ENCODE assay signal across 25 cellular contexts in the genomic region with DNA sequence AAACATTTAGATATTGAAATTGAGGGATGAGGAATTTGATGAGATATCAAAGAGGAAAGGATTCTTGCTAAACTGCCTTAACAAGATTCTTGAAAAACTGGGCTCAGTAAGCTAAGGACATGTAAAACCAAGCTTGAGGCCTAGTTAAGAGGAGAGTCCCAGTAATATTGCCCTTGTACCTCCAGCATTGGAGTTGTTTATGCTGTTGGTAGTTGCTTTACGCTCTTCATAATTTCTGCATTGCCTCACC.
"Had no signal": no experiment of that assay in that cellular context is flagged by ENCODE, and none has a peak within 500 bp of the region (broad histone marks: within the 10 kb centered on the region; RNA-seq: fewer than 3 reads in every experiment).

No MANE protein-coding gene starts in this region.

- H3K27ac ChIP-seq: body of pancreas, foreskin keratinocyte, left ventricle myocardium inferior, neutrophil, ovary, psoas muscle, right lobe of liver, skin epidermis, stomach, suprapubic skin, tibial nerve, uterus had no signal

- ATAC-seq: activated CD8-positive, alpha-beta T cell treated with anti-CD3 and anti-CD28 coated beads, Interleukin-2, amount 10 ng/mL, durations not matched to agents 7 days and 5 days; activated naive CD8-positive, alpha-beta T cell treated with anti-CD3 and anti-CD28 coated beads, Interleukin-2, amount 50 U/mL, for 24 hours; body of pancreas; foreskin keratinocyte; natural killer cell treated with Interleukin-12 subunit alpha and Interleukin-12 subunit beta and Interleukin-15 and Interleukin-18, amount 100 ng/mL, for 72 hours; psoas muscle; right lobe of liver; stimulated activated memory B cell treated with anti-CD40 and anti-IgM and Interleukin-4, amounts not matched to agents 10 μg/mL and 1 μg/mL and 100 μg/mL, for 72 hours had no signal

- DNase-seq: activated CD4-positive, alpha-beta T cell treated with anti-CD3 and anti-CD28 coated beads for 1 hour; activated CD4-positive, alpha-beta T cell treated with anti-CD3 and anti-CD28 coated beads, Interleukin-2, amount 50 U/mL, for 1 hour; activated CD8-positive, alpha-beta T cell treated with anti-CD3 and anti-CD28 coated beads, Interleukin-2, amount 10 ng/mL, durations not matched to agents 7 days and 5 days; activated gamma-delta T cell; activated naive CD4-positive, alpha-beta T cell treated with anti-CD3 and anti-CD28 coated beads, Interleukin-2, amount 50 U/mL, for 16 hours; activated naive CD8-positive, alpha-beta T cell treated with anti-CD3 and anti-CD28 coated beads, Interleukin-2, amount 50 U/mL, for 24 hours; body of pancreas; caudate nucleus; dermis blood vessel endothelial cell; effector CD8-positive, alpha-beta T cell; immature natural killer cell; left ventricle myocardium inferior; ovary; psoas muscle; right lobe of liver; stimulated activated CD4-positive, alpha-beta T cell treated with anti-CD3 and anti-CD28 coated beads, Interleukin-2, amount 100 ng/mL, for 24 hours; stomach; uterus had no signal

- H3K27me3 ChIP-seq: body of pancreas, foreskin keratinocyte, neutrophil, ovary, right lobe of liver, stomach, suprapubic skin, tibial nerve, uterus had no signal

- H3K4me3 ChIP-seq: body of pancreas, left ventricle myocardium inferior, ovary, psoas muscle, right lobe of liver, skin epidermis, stomach, suprapubic skin, tibial nerve, uterus had no signal

- H3K36me3 ChIP-seq: left ventricle myocardium inferior, neutrophil, ovary, right lobe of liver, stomach, suprapubic skin, tibial nerve, uterus had no signal

- H3K4me1 ChIP-seq: body of pancreas, foreskin keratinocyte, left ventricle myocardium inferior, psoas muscle, right lobe of liver, stomach, suprapubic skin, tibial nerve, uterus had no signal

- H3K9me3 ChIP-seq: body of pancreas, neutrophil, ovary, psoas muscle, right lobe of liver, suprapubic skin, uterus had no signal
